In the genomic region with DNA sequence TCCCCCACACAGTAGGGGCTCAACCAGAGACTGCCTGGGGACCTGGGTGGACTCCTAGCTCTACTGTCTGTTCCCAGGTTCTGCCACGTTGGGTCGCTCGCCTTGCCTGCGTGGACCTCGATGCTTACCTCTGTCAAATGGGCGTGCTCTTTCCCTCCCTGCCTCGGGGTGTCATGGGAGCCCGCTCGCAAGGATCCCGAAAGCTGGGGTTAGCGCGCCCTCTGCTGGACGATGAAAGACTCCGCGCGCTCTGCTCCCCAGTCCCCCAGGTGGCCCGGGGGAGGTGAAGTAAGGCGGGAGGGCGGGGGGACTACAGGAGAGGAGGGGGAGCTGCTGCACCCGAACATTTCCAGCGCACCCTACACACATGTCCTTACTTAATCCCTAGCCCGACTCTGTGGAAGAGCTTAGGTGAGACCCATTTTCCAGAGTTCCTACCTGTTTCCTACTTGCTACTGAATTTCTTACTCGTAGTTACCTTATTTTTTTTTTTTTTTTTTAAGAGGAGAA, we compare ENCODE assay signal across 1 cellular context.
TF ChIP-seq lines count a peak whose summit lies in the region.

No MANE protein-coding gene starts in this region.

TF ChIP-seq in GM12878, 131 proteins besides CTCF, POLR2A, EP300 and RAD21 (continued from another document):
- TF ChIP-seq NFYA (IDR thresholded peaks at IDR 0.05; ENCODE audit: borderline replicate concordance, low read depth, low read length) (no peak), CBX5 (IDR thresholded peaks at IDR 0.05; ENCODE audit: low read depth) (no peak), SMC3 (IDR thresholded peaks at IDR 0.05; ENCODE audit: borderline replicate concordance, low read length) (peak; percentile 95), SMARCA5 (IDR thresholded peaks at IDR 0.05) (peak; percentile 89), IKZF2 (IDR thresholded peaks at IDR 0.05) (no peak)
